Comparison of ENCODE assay signal across 8 cellular contexts in the genomic region with DNA sequence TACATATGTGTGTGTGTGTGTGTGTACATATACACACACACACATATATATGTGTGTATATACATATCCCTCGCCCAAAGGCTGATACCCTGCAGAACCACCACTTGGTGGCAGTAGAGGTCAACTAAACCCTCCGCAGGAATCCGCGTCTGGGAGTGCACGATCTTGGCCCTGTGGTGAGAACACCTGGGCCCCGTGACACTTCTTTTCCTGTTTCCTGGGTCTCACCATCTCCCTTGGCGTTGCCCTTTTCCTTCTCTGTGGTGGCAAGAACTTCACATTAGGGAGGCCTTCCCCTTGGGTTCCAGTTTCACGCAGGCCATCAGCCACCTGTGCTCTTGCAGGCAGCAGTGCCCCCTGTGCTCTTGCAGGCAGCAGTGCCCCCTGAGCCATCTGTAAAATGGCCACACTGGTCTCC. TPM values are rescaled to one million over a fixed set of nuclear protein-coding genes. Genes with fewer than 3 reads are reported as not detected.
DNase-seq lines count a peak whose midpoint lies in the region; ATAC-seq and TF ChIP-seq lines count a peak whose summit lies in the region.

No MANE protein-coding gene starts in this region.

- H3K27me3 Mint-ChIP-seq in CD4-positive, alpha-beta memory T cell = peaks cover 6 to 19% of the 10 kb centered on the region in 2 donors
- peaks cover 19% of the 10 kb centered on the region for H3K27me3 Mint-ChIP-seq in activated CD8-positive, alpha-beta T cell treated with anti-CD3 and anti-CD28 coated beads for 36 hours
- H3K27me3 Mint-ChIP-seq in endothelial cell (ENCODE audit: unreplicated experiment) = no peaks in the 10 kb centered on the region

- intact Hi-C loops in CD4-positive, alpha-beta memory T cell (cut with micrococcal nuclease) = loop anchor here (1.0 to 10.0 kb wide), 7 partner anchors 58 to 1607 kb away; a partner anchor contains a TSS
- intact Hi-C loops in activated CD8-positive, alpha-beta T cell treated with anti-CD3 and anti-CD28 coated beads for 36 hours (cut with micrococcal nuclease) = loop anchor here (1.0 to 10.0 kb wide), 4 partner anchors 175 to 326 kb away; no protein-coding TSS in a partner anchor

- CTCF ChIA-PET in CD4-positive, alpha-beta memory T cell (lab: Charles Lee; ENCODE audit: partially characterized antibody) = interaction anchor here (1.0 to 2.8 kb wide), 12 partner anchors 9 to 330 kb away, joined by 3 to 32 read pairs (median 4); no protein-coding TSS in a partner anchor
- CTCF ChIA-PET in activated CD8-positive, alpha-beta T cell treated with anti-CD3 and anti-CD28 coated beads for 36 hours (lab: Charles Lee) = interaction anchor here (1.1 to 2.7 kb wide), 2 partner anchors 34 to 195 kb away, joined by 4 to 24 read pairs; no protein-coding TSS in a partner anchor

- POLR2A ChIA-PET in CD4-positive, alpha-beta memory T cell (lab: Charles Lee; ENCODE audit: partially characterized antibody) = no interaction called here
- POLR2A ChIA-PET in activated CD8-positive, alpha-beta T cell treated with anti-CD3 and anti-CD28 coated beads for 36 hours (lab: Charles Lee) = interaction anchor here (1.9 kb wide), 1 partner anchor 11 kb away, joined by 4 read pairs; no protein-coding TSS in a partner anchor

- H3K27me3 ChIP-seq in CD4-positive, alpha-beta memory T cell (ENCODE audit: insufficient read depth, low read length) = no peaks in the 10 kb centered on the region

- peak; percentile 78 for TF ChIP-seq CTCF in activated CD8-positive, alpha-beta T cell treated with anti-CD3 and anti-CD28 coated beads for 36 hours (IDR thresholded peaks at IDR 0.05)
- TF ChIP-seq CTCF in endothelial cell (IDR thresholded peaks at IDR 0.05; ENCODE audit: unreplicated experiment) = peak; percentile 82

- H3K9me3 ChIP-seq in CD4-positive, alpha-beta memory T cell (ENCODE audit: control insufficient read depth in 1 of 2, low read length in 2 of 2) = no peaks in the 10 kb centered on the region

- H3K27ac ChIP-seq in CD4-positive, alpha-beta memory T cell (ENCODE audit: low read depth, low read length) = no peak overlapping the region

- peak; percentile 63 to 70 (median 68) for DNase-seq in CD4-positive, alpha-beta memory T cell
- DNase-seq in NCI-H69 (lab: John Stamatoyannopoulos, UW) (peak; percentile 83), endothelial cell (ENCODE audit: low spot score) (peak; percentile 74), myocyte (ENCODE audit: low read depth) (peak; percentile 50)
- DNase-seq in activated CD8-positive, alpha-beta T cell treated with anti-CD3 and anti-CD28 coated beads for 36 hours = peak; percentile 72
- peak; percentile 14 to 53 for DNase-seq in stimulated activated CD8-positive, alpha-beta memory T cell treated with anti-CD3 and anti-CD28 coated beads, Interleukin-7, amount 100 ng/mL, for 48 hours (ENCODE audit: extremely low read depth in 1 of 2, low read depth in 1 of 2)

- ATAC-seq in GM19372 (IDR thresholded peaks at IDR 0.05; ENCODE audit: low read depth, unreplicated experiment) (peak; percentile 94), HG03442 (IDR thresholded peaks at IDR 0.05; ENCODE audit: unreplicated experiment) (peak; percentile 81)
- peak; percentile 86 for ATAC-seq in activated CD8-positive, alpha-beta T cell treated with anti-CD3 and anti-CD28 coated beads for 36 hours

- H3K4me3 ChIP-seq in CD4-positive, alpha-beta memory T cell (ENCODE audit: low read length in 2 of 2) = no peak overlapping the region

- H3K27ac Mint-ChIP-seq in CD4-positive, alpha-beta memory T cell = peak overlapping the region in 1 of 7 donors; percentile 73
- no peak overlapping the region for H3K27ac Mint-ChIP-seq in activated CD8-positive, alpha-beta T cell treated with anti-CD3 and anti-CD28 coated beads for 36 hours
- no peak overlapping the region for H3K27ac Mint-ChIP-seq in endothelial cell (ENCODE audit: unreplicated experiment)

- no peaks in the 10 kb centered on the region for H3K9me3 Mint-ChIP-seq in CD4-positive, alpha-beta memory T cell
- H3K9me3 Mint-ChIP-seq in activated CD8-positive, alpha-beta T cell treated with anti-CD3 and anti-CD28 coated beads for 36 hours = no peaks in the 10 kb centered on the region
- no peaks in the 10 kb centered on the region for H3K9me3 Mint-ChIP-seq in endothelial cell (ENCODE audit: unreplicated experiment)

- H3K4me1 ChIP-seq in CD4-positive, alpha-beta memory T cell (ENCODE audit: insufficient read depth, low read length) = peaks cover 14% of the 10 kb centered on the region

- no peaks in the 10 kb centered on the region for H3K36me3 ChIP-seq in CD4-positive, alpha-beta memory T cell (ENCODE audit: insufficient read depth, low read length)

- no peaks in the 10 kb centered on the region for H3K36me3 Mint-ChIP-seq in CD4-positive, alpha-beta memory T cell
- H3K36me3 Mint-ChIP-seq in activated CD8-positive, alpha-beta T cell treated with anti-CD3 and anti-CD28 coated beads for 36 hours (ENCODE audit: low read depth) = no peaks in the 10 kb centered on the region
- H3K36me3 Mint-ChIP-seq in endothelial cell (ENCODE audit: low read depth, unreplicated experiment) = no peaks in the 10 kb centered on the region

- peak overlapping the region in 7 of 8 donors; percentile 40 to 75 (median 59) for H3K4me3 Mint-ChIP-seq in CD4-positive, alpha-beta memory T cell
- H3K4me3 Mint-ChIP-seq in activated CD8-positive, alpha-beta T cell treated with anti-CD3 and anti-CD28 coated beads for 36 hours = no peak overlapping the region
- H3K4me3 Mint-ChIP-seq in endothelial cell (ENCODE audit: unreplicated experiment) = no peak overlapping the region

- peaks cover 7 to 29% (median 16%) of the 10 kb centered on the region in 4 donors for H3K4me1 Mint-ChIP-seq in CD4-positive, alpha-beta memory T cell
- peaks cover 6% of the 10 kb centered on the region for H3K4me1 Mint-ChIP-seq in activated CD8-positive, alpha-beta T cell treated with anti-CD3 and anti-CD28 coated beads for 36 hours (ENCODE audit: low read depth)
- no peaks in the 10 kb centered on the region for H3K4me1 Mint-ChIP-seq in endothelial cell (ENCODE audit: unreplicated experiment)

RNA-seq across cellular contexts. Expression of a gene that starts 8.2 kb away (rescaled TPM):
- not detected for total RNA-seq in CD4-positive, alpha-beta memory T cell
- polyA plus RNA-seq in CD4-positive, alpha-beta memory T cell = not detected
- total RNA-seq in activated CD8-positive, alpha-beta T cell treated with anti-CD3 and anti-CD28 coated beads for 36 hours = not detected
- not detected for total RNA-seq in endothelial cell (ENCODE audit: unreplicated experiment)
- total RNA-seq in myocyte = not detected in 2 replicates
- polyA plus RNA-seq in myocyte (2012) = not detected

RNA-seq across cellular contexts. Expression of a gene that starts 53.0 kb away (rescaled TPM):
- not detected for total RNA-seq in CD4-positive, alpha-beta memory T cell
- polyA plus RNA-seq in CD4-positive, alpha-beta memory T cell = not detected
- total RNA-seq in activated CD8-positive, alpha-beta T cell treated with anti-CD3 and anti-CD28 coated beads for 36 hours = not detected
- total RNA-seq in endothelial cell (ENCODE audit: unreplicated experiment) (not detected), myocyte (not detected in 2 replicates)
- polyA plus RNA-seq in myocyte (2012) = not detected

Comparison
In these comparisons a context has a peak if more than half of its experiments do, and no peak if none do; other contexts are left out.
1. H3K4me3 Mint-ChIP-seq: peak in CD4-positive, alpha-beta memory T cell (7 of 8); none in activated CD8-positive, alpha-beta T cell treated with anti-CD3 and anti-CD28 coated beads for 36 hours (single experiment) and endothelial cell (single experiment).
2. Peak in every context shown above with its lines, with median percentiles within 50 percentile points of each other: DNase-seq and ATAC-seq.